In the genomic region with DNA sequence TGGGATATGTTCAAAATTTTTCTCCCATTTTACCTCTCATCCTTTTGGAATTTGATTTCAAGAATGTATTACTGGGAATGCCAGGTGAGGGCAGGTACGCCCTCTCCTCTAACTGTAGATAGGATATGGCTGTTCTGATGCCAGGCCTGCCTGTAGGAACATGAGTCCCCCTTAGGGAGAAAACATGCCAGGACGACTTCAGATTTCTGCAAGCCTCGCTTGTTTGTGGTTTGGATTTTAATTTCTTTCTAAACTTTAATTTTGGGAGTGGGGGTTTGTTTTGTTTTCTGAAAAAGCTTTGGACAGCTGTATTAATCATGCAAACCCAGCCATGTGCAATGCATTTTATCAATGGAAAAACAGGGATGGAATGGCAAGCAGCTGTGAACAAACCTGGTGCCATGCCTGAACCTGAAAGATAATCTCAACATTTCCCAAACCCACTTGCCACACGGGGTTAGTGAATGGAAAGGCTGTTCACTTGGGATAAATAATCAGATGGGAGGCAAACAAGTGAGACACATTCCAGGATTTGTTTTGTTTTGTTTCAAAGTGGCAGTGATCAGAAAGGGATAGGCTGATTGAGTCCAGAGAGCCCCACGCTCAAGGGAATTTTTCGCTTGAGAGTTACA, we compare ENCODE assay signal across 1 cellular context.
TF ChIP-seq lines count a peak whose summit lies in the region.

No MANE protein-coding gene starts in this region.

TF ChIP-seq in H1, 55 proteins besides CTCF, POLR2A, EP300 and RAD21:
- TF ChIP-seq, protein P1, sequence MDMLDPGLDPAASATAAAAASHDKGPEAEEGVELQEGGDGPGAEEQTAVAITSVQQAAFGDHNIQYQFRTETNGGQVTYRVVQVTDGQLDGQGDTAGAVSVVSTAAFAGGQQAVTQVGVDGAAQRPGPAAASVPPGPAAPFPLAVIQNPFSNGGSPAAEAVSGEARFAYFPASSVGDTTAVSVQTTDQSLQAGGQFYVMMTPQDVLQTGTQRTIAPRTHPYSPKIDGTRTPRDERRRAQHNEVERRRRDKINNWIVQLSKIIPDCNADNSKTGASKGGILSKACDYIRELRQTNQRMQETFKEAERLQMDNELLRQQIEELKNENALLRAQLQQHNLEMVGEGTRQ (IDR thresholded peaks at IDR 0.05; ENCODE audit: low read length): no peak
- TF ChIP-seq RBBP5 (IDR thresholded peaks at IDR 0.05; ENCODE audit: borderline replicate concordance, low read depth, low read length) (no peak), ATF3 (IDR thresholded peaks at IDR 0.05; ENCODE audit: insufficient read depth, low read depth, low read length) (no peak), POLR2AphosphoS5 (IDR thresholded peaks at IDR 0.05; ENCODE audit: low read depth, low read length) (no peak), NRF1 (IDR thresholded peaks at IDR 0.05; ENCODE audit: low read depth, low read length) (no peak), JUND (IDR thresholded peaks at IDR 0.05; ENCODE audit: low read length) (no peak), SP4 (IDR thresholded peaks at IDR 0.05; ENCODE audit: low read length) (no peak), SRF (IDR thresholded peaks at IDR 0.05; ENCODE audit: low read depth, low read length) (no peak), EZH2 (IDR thresholded peaks at IDR 0.05; ENCODE audit: low read depth, low read length, severe bottlenecking) (no peak), PHF8 (conservative IDR thresholded peaks at IDR 0.05; ENCODE audit: low read depth, low read length) (no peak), JUN (IDR thresholded peaks at IDR 0.05; ENCODE audit: low read depth, low read length) (no peak), HDAC6 (IDR thresholded peaks at IDR 0.05; ENCODE audit: low read depth, low read length) (no peak), TBP (IDR thresholded peaks at IDR 0.05; ENCODE audit: low read depth, low read length) (no peak), KDM1A (IDR thresholded peaks at IDR 0.05; ENCODE audit: borderline replicate concordance, low read length) (no peak), CREB1 (IDR thresholded peaks at IDR 0.05) (no peak), RXRA (IDR thresholded peaks at IDR 0.05; ENCODE audit: insufficient read depth, low read depth, low read length) (no peak), SIX5 (IDR thresholded peaks at IDR 0.05; ENCODE audit: low read depth, low read length) (no peak), ASH2L (IDR thresholded peaks at IDR 0.05; ENCODE audit: low read length) (no peak), BACH1 (IDR thresholded peaks at IDR 0.05; ENCODE audit: low read length) (no peak)
